Comparison of ENCODE assay signal across 8 cellular contexts in genomic region chr2:41355794-41356193, GRCh38.
"Had no signal": no experiment of that assay in that cellular context is flagged by ENCODE, and none has a peak within 500 bp of the region (broad histone marks: within the 10 kb centered on the region; RNA-seq: fewer than 3 reads in every experiment).

No MANE protein-coding gene starts in this region.

- ATAC-seq: GM12878 had no signal

- H3K4me3 ChIP-seq: GM12878 had no signal

- DNase-seq: GDM1, GF-D8 had no signal

- FAIRE-seq: G401.6, GM12878, GM12891, GM12892, GM18507, GM19239 had no signal
